11 cellular contexts compared by ENCODE assay signal in the genomic region with DNA sequence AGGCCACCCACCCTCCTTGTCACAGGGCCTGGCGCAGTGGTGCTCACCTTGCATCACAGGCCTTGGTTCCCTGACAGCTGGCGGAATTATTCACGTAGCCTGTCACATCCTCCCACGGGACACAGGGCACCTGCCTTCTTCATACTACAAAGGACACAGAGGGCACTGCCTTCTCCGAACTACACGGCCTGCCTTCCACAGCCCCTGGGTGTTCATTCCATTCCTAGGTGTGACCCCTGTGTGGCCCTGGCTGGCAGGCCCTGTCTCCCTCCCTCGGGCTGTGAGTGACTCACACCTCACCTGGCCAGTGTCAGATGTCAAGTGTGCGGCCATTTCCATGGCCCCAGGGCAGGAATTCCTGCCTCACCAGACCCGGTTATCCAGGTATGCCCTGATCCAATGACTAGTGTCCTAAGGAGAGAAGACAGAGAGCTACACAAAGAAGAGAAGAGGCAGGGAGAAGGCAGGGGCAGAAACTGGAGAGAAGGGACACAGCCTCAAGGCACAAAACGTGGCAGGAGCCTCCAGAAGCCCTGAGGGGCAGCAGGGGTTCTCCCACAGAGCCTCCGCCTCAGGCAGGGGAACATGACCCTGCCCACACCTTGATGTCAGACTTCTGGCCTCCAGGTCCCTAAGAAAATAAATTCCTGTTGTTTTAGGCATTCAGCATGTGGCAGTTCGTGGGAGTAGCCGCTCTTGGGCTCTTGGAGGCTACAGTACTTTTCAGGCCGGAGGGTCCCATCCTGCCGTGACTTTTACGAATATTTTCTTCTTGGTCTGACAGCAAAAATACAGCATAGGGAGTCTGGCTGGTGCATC. TPM values are rescaled to one million over a fixed set of nuclear protein-coding genes. Genes with fewer than 3 reads are reported as not detected.
A peak's percentile ranks its signal among the peaks of the same experiment; 100 is the strongest.
DNase-seq lines count a peak whose midpoint lies in the region; ATAC-seq and TF ChIP-seq lines count a peak whose summit lies in the region.
"Had no signal": no experiment of that assay in that cellular context is flagged by ENCODE, and none has a peak within 500 bp of the region (broad histone marks: within the 10 kb centered on the region; RNA-seq: fewer than 3 reads in every experiment).

No MANE protein-coding gene starts in this region.

- H4K20me1 ChIP-seq in IMR-90 (ENCODE audit: insufficient read depth, low read length): no peaks in the 10 kb centered on the region

- POLR2A ChIA-PET in CD4-positive, alpha-beta memory T cell (lab: Charles Lee; ENCODE audit: partially characterized antibody): no interaction called here
- POLR2A ChIA-PET in IMR-90 (lab: Charles Lee; ENCODE audit: unreplicated experiment): no interaction called here

- DNase-seq in CD4-positive, alpha-beta memory T cell: no peak
- no peak for DNase-seq in IMR-90
- peak; percentile 72 for DNase-seq in coronary artery (ENCODE audit: low spot score)
- no peak for DNase-seq in natural killer cell
- no peak for DNase-seq in DMS 273 treated with DMSO at 0.1 percent for 48 hours (lab: John Stamatoyannopoulos, UW)
- DNase-seq in MV-4-11 (lab: John Stamatoyannopoulos, UW): no peak
- DNase-seq in NCI-H748 (lab: John Stamatoyannopoulos, UW; ENCODE audit: unreplicated experiment): no peak
- DNase-seq in NCI-H526 (lab: John Stamatoyannopoulos, UW): no peak
- DNase-seq: activated naive CD4-positive, alpha-beta T cell treated with Interleukin-2 at 50 U/mL for 16 hours had no signal

- no peaks in the 10 kb centered on the region for H3K79me1 ChIP-seq in IMR-90 (ENCODE audit: low read depth in 1 of 2, low read length in 2 of 2)

- WGBS in IMR-90 (ENCODE audit: extremely low coverage in 2 of 2, insufficient read length in 1 of 2), 2 experiments: 92% methylated on average over 8 of the region's 16 CpGs; no CpG with 5 or more reads in 1 of the 2 experiments

- no peak overlapping the region; the same call in 1 of the 2 replicates for H2AK5ac ChIP-seq in IMR-90 (ENCODE audit: low read depth, low read length)

- no peak overlapping the region; the same call in 2 of the 3 replicates for H2BK15ac ChIP-seq in IMR-90 (ENCODE audit: low read depth, low read length)

- no peak overlapping the region for H3K4me3 ChIP-seq in CD4-positive, alpha-beta memory T cell (ENCODE audit: low read length in 2 of 2)
- H3K4me3 ChIP-seq in IMR-90 (ENCODE audit: insufficient read depth, low read depth, low read length): no peak overlapping the region
- H3K4me3 ChIP-seq in coronary artery: no peak overlapping the region

- H3K9ac ChIP-seq in IMR-90 (ENCODE audit: low read depth, low read length): no peak overlapping the region

- dilution Hi-C loops in IMR-90 (cut with HindIII; ENCODE audit: low sequenced_read_pairs, unreplicated experiment): no loop called here

- H4K5ac ChIP-seq in IMR-90 (ENCODE audit: low read depth, low read length): 0 out of 2 replicates have a peak overlapping the region, but pooled peaks have one; percentile 23

- peaks cover 3% of the 10 kb centered on the region for H3K9me1 ChIP-seq in IMR-90 (ENCODE audit: insufficient read depth, low read length)

- 0 out of 4 replicates have a peak overlapping the region, but pooled peaks of 1 of the 2 experiments have one; percentile 20 for H4K8ac ChIP-seq in IMR-90 (ENCODE audit: low read depth in 2 of 2, low read length in 2 of 2)

- BruUV-seq in IMR-90 (replicated peaks; lab: Mats Ljungman, UMichigan): no TSS peak

- peaks cover 58 to 83% (median 68%) of the 10 kb centered on the region in 4 donors for H3K4me1 Mint-ChIP-seq in CD4-positive, alpha-beta memory T cell
- peaks cover 81% of the 10 kb centered on the region in 2 donors for H3K4me1 Mint-ChIP-seq in natural killer cell

- H3K36me3 Mint-ChIP-seq in CD4-positive, alpha-beta memory T cell: peaks cover 31 to 53% of the 10 kb centered on the region in 2 donors
- no peaks in the 10 kb centered on the region for H3K36me3 Mint-ChIP-seq in natural killer cell

- H3K4me3 Mint-ChIP-seq in CD4-positive, alpha-beta memory T cell: peak overlapping the region in 2 of 8 donors; percentile 7 to 12
- H3K4me3 Mint-ChIP-seq in natural killer cell: no peak overlapping the region
- H3K4me3 Mint-ChIP-seq: neural crest cell had no signal

- TF ChIP-seq RAD21 in IMR-90 (IDR thresholded peaks at IDR 0.05; ENCODE audit: low read length): no peak

- H3K4ac ChIP-seq in IMR-90 (ENCODE audit: low read depth, low read length): peak overlapping the region; percentile 35; the same call in 1 of the 2 replicates

- H4K91ac ChIP-seq in IMR-90 (ENCODE audit: insufficient read depth, low read depth, low read length): peak overlapping the region; percentile 23; the same call in 1 of the 2 replicates

- CTCF ChIA-PET in CD4-positive, alpha-beta memory T cell (lab: Charles Lee; ENCODE audit: partially characterized antibody): no interaction called here
- CTCF ChIA-PET in IMR-90 (lab: Yijun Ruan, JAX): no interaction called here

- peak overlapping the region; percentile 58 to 90 (median 78) for H3K27ac Mint-ChIP-seq in CD4-positive, alpha-beta memory T cell
- H3K27ac Mint-ChIP-seq in natural killer cell: peak overlapping the region; percentile 81 to 87

- no peak overlapping the region for H3K56ac ChIP-seq in IMR-90 (ENCODE audit: extremely low read depth, insufficient read depth, low read length)

- H3K27me3 Mint-ChIP-seq in CD4-positive, alpha-beta memory T cell: no peaks in the 10 kb centered on the region
- no peaks in the 10 kb centered on the region for H3K27me3 Mint-ChIP-seq in natural killer cell (ENCODE audit: low read depth in 2 of 2)

- peaks cover 68% of the 10 kb centered on the region for H3K4me1 ChIP-seq in CD4-positive, alpha-beta memory T cell (ENCODE audit: insufficient read depth, low read length)
- peaks cover 8% of the 10 kb centered on the region; the same call in 1 of the 2 replicates for H3K4me1 ChIP-seq in IMR-90 (ENCODE audit: control insufficient read depth, insufficient read depth, low read length)

- H3K18ac ChIP-seq in IMR-90 (ENCODE audit: low read depth, low read length): no peak overlapping the region

- H2BK120ac ChIP-seq in IMR-90 (ENCODE audit: low read depth, low read length): no peak overlapping the region

- H3K27me3 ChIP-seq in CD4-positive, alpha-beta memory T cell (ENCODE audit: insufficient read depth, low read length): no peaks in the 10 kb centered on the region
- H3K27me3 ChIP-seq in IMR-90 (ENCODE audit: control insufficient read depth, insufficient read depth, low read length): no peaks in the 10 kb centered on the region

- intact Hi-C loops in CD4-positive, alpha-beta memory T cell (cut with micrococcal nuclease): no loop called here
- intact Hi-C loops in IMR-90 (cut with micrococcal nuclease) (no loop called here), natural killer cell (cut with micrococcal nuclease) (no loop called here)

- peak overlapping the region; percentile 26; the same call in 1 of the 2 replicates for H3K14ac ChIP-seq in IMR-90 (replicated peaks; ENCODE audit: low read depth, low read length)

- no peak overlapping the region for H2BK20ac ChIP-seq in IMR-90 (ENCODE audit: low read depth, low read length)

- H3K23ac ChIP-seq in IMR-90 (ENCODE audit: low read depth, low read length): no peak overlapping the region

- in situ Hi-C loops in IMR-90 (cut with MboI; ENCODE audit: low sequenced_read_pairs): no loop called here

- H3K9me3 Mint-ChIP-seq in CD4-positive, alpha-beta memory T cell: no peaks in the 10 kb centered on the region
- no peaks in the 10 kb centered on the region for H3K9me3 Mint-ChIP-seq in natural killer cell
- H3K9me3 Mint-ChIP-seq: neural crest cell had no signal

- ATAC-seq in IMR-90 (ENCODE audit: low read depth) (no peak), natural killer cell (no peak)

- H2AK9ac ChIP-seq in IMR-90 (replicated peaks; ENCODE audit: low read depth, low read length, poor library complexity): no peak overlapping the region

- no peak overlapping the region for H3K4me2 ChIP-seq in IMR-90 (ENCODE audit: low read depth, low read length)

- H2BK5ac ChIP-seq in IMR-90 (ENCODE audit: low read depth, low read length, poor library complexity, severe bottlenecking): no peak overlapping the region

- no peak for TF ChIP-seq POLR2A in IMR-90 (IDR thresholded peaks at IDR 0.05; ENCODE audit: low read depth, low read length)

- no peak overlapping the region for H3K27ac ChIP-seq in CD4-positive, alpha-beta memory T cell (ENCODE audit: low read depth, low read length)
- no peak overlapping the region for H3K27ac ChIP-seq in IMR-90 (ENCODE audit: insufficient read depth, low read length)
- H3K27ac ChIP-seq in coronary artery: peak overlapping the region in 1 of 2 donors; percentile 11

- no peaks in the 10 kb centered on the region for H3K9me3 ChIP-seq in CD4-positive, alpha-beta memory T cell (ENCODE audit: control insufficient read depth in 1 of 2, low read length in 2 of 2)
- H3K9me3 ChIP-seq in IMR-90 (ENCODE audit: control insufficient read depth, insufficient read depth, low read length): no peaks in the 10 kb centered on the region

- H3K36me3 ChIP-seq in CD4-positive, alpha-beta memory T cell (ENCODE audit: insufficient read depth, low read length): peaks cover 8% of the 10 kb centered on the region
- no peaks in the 10 kb centered on the region for H3K36me3 ChIP-seq in IMR-90 (ENCODE audit: control insufficient read depth, insufficient read depth, low read length)

- TF ChIP-seq CTCF in IMR-90 (conservative IDR thresholded peaks at IDR 0.05; ENCODE audit: low read depth, low read length) (no peak), coronary artery (IDR thresholded peaks at IDR 0.05) (no peak), natural killer cell (IDR thresholded peaks at IDR 0.05) (no peak)

- peak overlapping the region; percentile 48 for H2AFZ ChIP-seq in IMR-90 (replicated peaks; ENCODE audit: low read length, poor library complexity)

TF ChIP-seq in IMR-90, 13 proteins besides CTCF, POLR2A, EP300 and RAD21 (continues in another document):
- no peak for TF ChIP-seq RFX5 (IDR thresholded peaks at IDR 0.05; ENCODE audit: low read depth, low read length)
- TF ChIP-seq CEBPB (IDR thresholded peaks at IDR 0.05; ENCODE audit: low read depth, low read length): no peak
- no peak for TF ChIP-seq USF2 (IDR thresholded peaks at IDR 0.05; ENCODE audit: low read depth, low read length)
- TF ChIP-seq NFE2L2 (IDR thresholded peaks at IDR 0.05; ENCODE audit: low read depth, low read length): no peak

RNA-seq across cellular contexts. Expression of gene MBP, which starts 43.4 kb away (rescaled TPM):
- 100 to 1,000 TPM; 179 to 187 TPM for total RNA-seq in CD4-positive, alpha-beta memory T cell
- polyA plus RNA-seq in CD4-positive, alpha-beta memory T cell: 100 to 1,000 TPM in 1 of 2 donors, 10 to 100 TPM in 1; 92.2 to 119 TPM
- total RNA-seq in IMR-90 (2012; rRNA removed): 0.90 and 1.4 TPM in 2 replicates
- 0.72 and 0.75 TPM in 2 replicates for polyA plus RNA-seq in IMR-90 (2012; rRNA removed)
- polyA plus RNA-seq in IMR-90 (2012; cell fraction: cytosol; rRNA removed): 0.52 and 0.82 TPM in 2 replicates
- 1.2 and 2.2 TPM in 2 replicates for polyA plus RNA-seq in IMR-90 (2012; cell fraction: nucleus; rRNA removed; ENCODE audit: low replicate concordance)
- total RNA-seq in natural killer cell: 100 to 1,000 TPM; 183 to 344 (median 325) TPM
- total RNA-seq: Daoy had no signal

Comparison
In these comparisons a context has a peak if more than half of its experiments do, and no peak if none do; other contexts are left out.
1. RNA of gene MBP, which starts 43.4 kb away (total RNA-seq): 183 to 344 TPM in natural killer cell and 179 to 187 TPM in CD4-positive, alpha-beta memory T cell; 0.90 to 1.4 TPM in IMR-90; every median in the first group is over 10 times any median in the second.